ENCODE assay signal across 16 cellular contexts in genomic region chr3:48022178-48022577, GRCh38.
"Had no signal": no experiment of that assay in that cellular context is flagged by ENCODE, and none has a peak within 500 bp of the region (broad histone marks: within the 10 kb centered on the region; RNA-seq: fewer than 3 reads in every experiment).

No MANE protein-coding gene starts in this region.

- H3K9me3 Mint-ChIP-seq: activated B cell treated with CpG ODN at 0.5 μM for 24 hours; activated CD4-positive, alpha-beta memory T cell treated with anti-CD3 and anti-CD28 coated beads, Interleukin-2, amount 10 ng/mL, durations not matched to agents 7 days and 5 days; activated T-helper 17 cell treated with anti-CD3 and anti-CD28 coated beads, Interleukin-2, amount 50 U/mL, for 72 hours; effector memory CD8-positive, alpha-beta T cell; naive thymus-derived CD8-positive, alpha-beta T cell; stimulated activated naive CD8-positive, alpha-beta T cell treated with anti-CD3 and anti-CD28 coated beads, Interleukin-15, Interleukin-2, amounts not matched to agents 100 ng/mL and 50 ng/mL, for 24 hours; type B pancreatic cell had no signal

- H3K36me3 ChIP-seq: esophagus squamous epithelium, suprapubic skin had no signal

- H3K9me3 ChIP-seq: esophagus squamous epithelium, suprapubic skin had no signal

- H3K27me3 ChIP-seq: esophagus squamous epithelium, suprapubic skin had no signal

- H3K4me1 ChIP-seq: suprapubic skin had no signal

- H3K4me3 ChIP-seq: esophagus squamous epithelium, suprapubic skin had no signal

- H3K27me3 Mint-ChIP-seq: activated B cell treated with CpG ODN at 0.5 μM for 24 hours; activated CD4-positive, alpha-beta memory T cell treated with anti-CD3 and anti-CD28 coated beads, Interleukin-2, amount 10 ng/mL, durations not matched to agents 7 days and 5 days; activated T-helper 17 cell treated with anti-CD3 and anti-CD28 coated beads, Interleukin-2, amount 50 U/mL, for 72 hours; effector memory CD8-positive, alpha-beta T cell; naive thymus-derived CD8-positive, alpha-beta T cell; stimulated activated naive CD8-positive, alpha-beta T cell treated with anti-CD3 and anti-CD28 coated beads, Interleukin-15, Interleukin-2, amounts not matched to agents 100 ng/mL and 50 ng/mL, for 24 hours; type B pancreatic cell had no signal

- H3K27ac Mint-ChIP-seq: activated B cell treated with CpG ODN at 0.5 μM for 24 hours; activated CD4-positive, alpha-beta memory T cell treated with anti-CD3 and anti-CD28 coated beads, Interleukin-2, amount 10 ng/mL, durations not matched to agents 7 days and 5 days; activated T-helper 17 cell treated with anti-CD3 and anti-CD28 coated beads, Interleukin-2, amount 50 U/mL, for 72 hours; effector memory CD8-positive, alpha-beta T cell; stimulated activated naive CD8-positive, alpha-beta T cell treated with anti-CD3 and anti-CD28 coated beads, Interleukin-15, Interleukin-2, amounts not matched to agents 100 ng/mL and 50 ng/mL, for 24 hours; type B pancreatic cell had no signal

- H3K4me3 Mint-ChIP-seq: activated B cell treated with CpG ODN at 0.5 μM for 24 hours; activated CD4-positive, alpha-beta memory T cell treated with anti-CD3 and anti-CD28 coated beads, Interleukin-2, amount 10 ng/mL, durations not matched to agents 7 days and 5 days; activated T-helper 17 cell treated with anti-CD3 and anti-CD28 coated beads, Interleukin-2, amount 50 U/mL, for 72 hours; effector memory CD8-positive, alpha-beta T cell; naive thymus-derived CD8-positive, alpha-beta T cell; stimulated activated naive CD8-positive, alpha-beta T cell treated with anti-CD3 and anti-CD28 coated beads, Interleukin-15, Interleukin-2, amounts not matched to agents 100 ng/mL and 50 ng/mL, for 24 hours; type B pancreatic cell had no signal

- H3K27ac ChIP-seq: esophagus squamous epithelium, suprapubic skin had no signal

- ATAC-seq: activated T-helper 17 cell treated with anti-CD3 and anti-CD28 coated beads, Interleukin-2, amount 50 U/mL, for 72 hours; effector memory CD8-positive, alpha-beta T cell; naive thymus-derived CD8-positive, alpha-beta T cell had no signal

- DNase-seq: activated B cell treated with CpG ODN at 0.5 μM for 24 hours; activated CD4-positive, alpha-beta memory T cell treated with anti-CD3 and anti-CD28 coated beads, Interleukin-2, amount 10 ng/mL, durations not matched to agents 7 days and 5 days; activated CD4-positive, alpha-beta T cell treated with anti-CD3 and anti-CD28 coated beads for 48 hours; activated naive CD4-positive, alpha-beta T cell; activated T-cell treated with anti-CD3 and anti-CD28 coated beads, Interleukin-2, amount 50 U/mL, for 1 hour; effector memory CD8-positive, alpha-beta T cell; esophagus squamous epithelium; mesenchymal stem cell; naive thymus-derived CD8-positive, alpha-beta T cell; nucleus accumbens; retina; stimulated activated CD4-positive, alpha-beta T cell treated with anti-CD3 and anti-CD28 coated beads, Interleukin-2, amount 100 ng/mL, for 24 hours had no signal
